In the genomic region with DNA sequence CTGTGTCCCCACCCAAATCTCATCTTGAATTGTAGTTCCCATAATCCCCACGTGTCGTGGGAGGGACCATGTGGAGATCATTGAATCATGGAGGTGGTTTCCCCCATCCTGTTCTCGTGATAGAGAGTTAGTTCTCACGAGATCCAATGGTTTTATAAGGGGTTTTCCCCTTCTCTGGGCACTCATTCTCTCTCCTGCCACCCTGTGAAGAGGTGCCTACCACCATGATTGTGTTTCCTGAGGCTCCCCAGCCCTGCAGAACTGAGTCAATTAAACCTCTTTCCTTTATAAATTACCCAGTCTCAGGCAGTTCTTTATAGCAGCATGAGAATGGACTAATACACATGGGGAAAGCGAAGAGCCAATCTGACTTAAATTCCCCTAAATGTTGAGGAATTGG, we compare ENCODE assay signal across 8 cellular contexts. TPM values are rescaled to one million over a fixed set of nuclear protein-coding genes. Genes with fewer than 3 reads are reported as not detected.
A peak's percentile ranks its signal among the peaks of the same experiment; 100 is the strongest.
DNase-seq lines count a peak whose midpoint lies in the region; ATAC-seq and TF ChIP-seq lines count a peak whose summit lies in the region.
"Not testable (repeated sequence)": the region's sequence is repeated elsewhere in the genome, so short reads cannot be mapped to it uniquely, and the experiment has no call there.
"Had no signal": no experiment of that assay in that cellular context is flagged by ENCODE, and none has a peak within 500 bp of the region (broad histone marks: within the 10 kb centered on the region; RNA-seq: fewer than 3 reads in every experiment).

No MANE protein-coding gene starts in this region.

- ATAC-seq in natural killer cell: peak in 2 of 3 donors; percentile 50 to 66

- not testable (repeated sequence) for H3K27me3 ChIP-seq in BLaER1; MM.1S (replicated peaks; ENCODE audit: insufficient read depth, low read length)

- peaks cover 100% of the 10 kb centered on the region for H3K36me3 ChIP-seq in BLaER1
- not testable (repeated sequence) for H3K36me3 ChIP-seq in MM.1S (replicated peaks; ENCODE audit: insufficient read depth, low read length)

- not testable (repeated sequence) for H3K9me3 Mint-ChIP-seq in activated naive CD4-positive, alpha-beta T cell treated with anti-CD3 and anti-CD28 coated beads for 36 hours; dendritic cell treated with granulocyte-macrophage colony-stimulating factor and Interleukin-4, amounts not matched to agents 40 ng/mL and 50 ng/mL, for 4 days; natural killer cell

- H3K9ac ChIP-seq in BLaER1: peak overlapping the region; percentile 20
- H3K9ac ChIP-seq in MM.1S (ENCODE audit: low read length): not testable (repeated sequence)

- peak overlapping the region; percentile 40 for H3K4me3 ChIP-seq in BLaER1
- H3K4me3 ChIP-seq in MM.1S (ENCODE audit: low read length): not testable (repeated sequence)

- H3K4me2 ChIP-seq in BLaER1: peak overlapping the region; percentile 97
- not testable (repeated sequence) for H3K4me2 ChIP-seq in MM.1S (ENCODE audit: low read depth, low read length)

- DNase-seq in MM.1S, natural killer cell: not testable (repeated sequence)
- DNase-seq in activated naive CD4-positive, alpha-beta T cell treated with anti-CD3 and anti-CD28 coated beads for 36 hours: peak; percentile 4

- peaks cover 100% of the 10 kb centered on the region for H4K20me1 ChIP-seq in BLaER1
- not testable (repeated sequence) for H4K20me1 ChIP-seq in MM.1S (ENCODE audit: insufficient read depth, low read length)

- not testable (repeated sequence) for H3K27ac Mint-ChIP-seq in activated naive CD4-positive, alpha-beta T cell treated with anti-CD3 and anti-CD28 coated beads for 36 hours
- H3K27ac Mint-ChIP-seq in dendritic cell treated with granulocyte-macrophage colony-stimulating factor and Interleukin-4, amounts not matched to agents 40 ng/mL and 50 ng/mL, for 4 days: peak overlapping the region; percentile 74
- H3K27ac Mint-ChIP-seq in natural killer cell: peak overlapping the region; percentile 1 to 78

- H3K27ac ChIP-seq in BLaER1: not testable (repeated sequence)
- H3K27ac ChIP-seq in MM.1S (ENCODE audit: low read length): peak overlapping the region; percentile 85; the same call in 1 of the 2 replicates

- intact Hi-C loops in activated naive CD4-positive, alpha-beta T cell treated with anti-CD3 and anti-CD28 coated beads for 36 hours (cut with micrococcal nuclease); dendritic cell treated with granulocyte-macrophage colony-stimulating factor and Interleukin-4, amounts not matched to agents 40 ng/mL and 50 ng/mL, for 4 days (cut with micrococcal nuclease); natural killer cell (cut with micrococcal nuclease): not testable (repeated sequence)

- not testable (repeated sequence) for TF ChIP-seq CTCF in MM.1S (IDR thresholded peaks at IDR 0.05; ENCODE audit: low read length); natural killer cell (IDR thresholded peaks at IDR 0.05)

- not testable (repeated sequence) for H3K9me2 ChIP-seq in MM.1S (replicated peaks; ENCODE audit: insufficient read depth, low read length)

- not testable (repeated sequence) for H3K9me3 ChIP-seq in BLaER1; MM.1S (replicated peaks; ENCODE audit: insufficient read depth, low read length)

- H3K36me3 Mint-ChIP-seq in activated naive CD4-positive, alpha-beta T cell treated with anti-CD3 and anti-CD28 coated beads for 36 hours (ENCODE audit: low read depth): peaks cover 13% of the 10 kb centered on the region
- peaks cover 82% of the 10 kb centered on the region for H3K36me3 Mint-ChIP-seq in dendritic cell treated with granulocyte-macrophage colony-stimulating factor and Interleukin-4, amounts not matched to agents 40 ng/mL and 50 ng/mL, for 4 days (ENCODE audit: low read depth)
- not testable (repeated sequence) for H3K36me3 Mint-ChIP-seq in natural killer cell

- CTCF ChIA-PET in activated naive CD4-positive, alpha-beta T cell treated with anti-CD3 and anti-CD28 coated beads for 36 hours (lab: Charles Lee): interaction anchor here (0.5 kb wide), 1 partner anchor 9 kb away, joined by 3 read pairs; no protein-coding TSS in a partner anchor

- H3K4me1 Mint-ChIP-seq in activated naive CD4-positive, alpha-beta T cell treated with anti-CD3 and anti-CD28 coated beads for 36 hours (ENCODE audit: low read depth): not testable (repeated sequence)
- H3K4me1 Mint-ChIP-seq in dendritic cell treated with granulocyte-macrophage colony-stimulating factor and Interleukin-4, amounts not matched to agents 40 ng/mL and 50 ng/mL, for 4 days (ENCODE audit: low read depth): peaks cover 39% of the 10 kb centered on the region
- peaks cover 7 to 10% of the 10 kb centered on the region in 2 donors for H3K4me1 Mint-ChIP-seq in natural killer cell

- H3K4me1 ChIP-seq in BLaER1 (peaks cover 80% of the 10 kb centered on the region), MM.1S (ENCODE audit: low read length) (peaks cover 48% of the 10 kb centered on the region)

- H3K4me3 Mint-ChIP-seq in activated naive CD4-positive, alpha-beta T cell treated with anti-CD3 and anti-CD28 coated beads for 36 hours; dendritic cell treated with granulocyte-macrophage colony-stimulating factor and Interleukin-4, amounts not matched to agents 40 ng/mL and 50 ng/mL, for 4 days; natural killer cell: not testable (repeated sequence)

- peaks cover 86% of the 10 kb centered on the region for H3K79me2 ChIP-seq in MM.1S (ENCODE audit: low read length)

- not testable (repeated sequence) for H3K27me3 Mint-ChIP-seq in activated naive CD4-positive, alpha-beta T cell treated with anti-CD3 and anti-CD28 coated beads for 36 hours (ENCODE audit: low read depth); dendritic cell treated with granulocyte-macrophage colony-stimulating factor and Interleukin-4, amounts not matched to agents 40 ng/mL and 50 ng/mL, for 4 days; natural killer cell (ENCODE audit: low read depth in 2 of 2)

- H3F3A ChIP-seq in MM.1S (ENCODE audit: insufficient read depth, low read length): peaks cover 17% of the 10 kb centered on the region

- not testable (repeated sequence) for H2AFZ ChIP-seq in MM.1S (ENCODE audit: low read length)

RNA-seq across cellular contexts. Expression of a gene that starts 14.5 kb away (rescaled TPM):
- 1 to 10 TPM in 1 of 2 experiments, under 1 TPM in 1; 0.79 to 1.1 TPM for total RNA-seq in activated naive CD4-positive, alpha-beta T cell treated with anti-CD3 and anti-CD28 coated beads for 36 hours
- 1 to 10 TPM; 2.2 to 4.7 (median 4.0) TPM for total RNA-seq in natural killer cell
- total RNA-seq: GM23338, H4, H9 had no signal
